ENCODE assay signal across 13 cellular contexts in genomic region chr10:89609730-89610393, GRCh38. TPM values are rescaled to one million over a fixed set of nuclear protein-coding genes. Genes with fewer than 3 reads are reported as not detected.
DNase-seq lines count a peak whose midpoint lies in the region; ATAC-seq and TF ChIP-seq lines count a peak whose summit lies in the region.
"Had no signal": no experiment of that assay in that cellular context is flagged by ENCODE, and none has a peak within 500 bp of the region (broad histone marks: within the 10 kb centered on the region; RNA-seq: fewer than 3 reads in every experiment).

No MANE protein-coding gene starts in this region.

- H3K36me3 ChIP-seq in Peyer's patch (peaks cover 0 to 18% (median 0%) of the 10 kb centered on the region in 3 donors), neural progenitor cell (peaks cover 11% of the 10 kb centered on the region)

- H3K4me3 Mint-ChIP-seq in WTC11 (no peak overlapping the region), neural progenitor cell (no peak overlapping the region)
- H3K4me3 Mint-ChIP-seq: CD4-positive, CD25-positive, alpha-beta regulatory T cell had no signal

- no peaks in the 10 kb centered on the region for H3K27me3 ChIP-seq in Peyer's patch
- no peaks in the 10 kb centered on the region for H3K27me3 ChIP-seq in neural progenitor cell
- H3K27me3 ChIP-seq: esophagus squamous epithelium had no signal

- H3K9me3 Mint-ChIP-seq in WTC11 (peaks cover 3% of the 10 kb centered on the region), neural progenitor cell (no peaks in the 10 kb centered on the region)

- H2AFZ ChIP-seq in neural progenitor cell (replicated peaks), result no peak overlapping the region

- peak; percentile 90 for ATAC-seq in GM19023 (IDR thresholded peaks at IDR 0.05; ENCODE audit: unreplicated experiment)
- peak; percentile 97 for ATAC-seq in HG02678 (IDR thresholded peaks at IDR 0.05; ENCODE audit: unreplicated experiment)
- ATAC-seq in WTC11, result no peak
- ATAC-seq: left colon had no signal

- peaks cover 18% of the 10 kb centered on the region for H3K4me1 Mint-ChIP-seq in WTC11
- H3K4me1 Mint-ChIP-seq in neural progenitor cell, result no peaks in the 10 kb centered on the region

- H3K36me3 Mint-ChIP-seq in WTC11, result peaks cover 55% of the 10 kb centered on the region
- peaks cover 50% of the 10 kb centered on the region for H3K36me3 Mint-ChIP-seq in neural progenitor cell
- H3K36me3 Mint-ChIP-seq: CD4-positive, CD25-positive, alpha-beta regulatory T cell had no signal

- H3K27me3 Mint-ChIP-seq in WTC11 (ENCODE audit: low read depth), result no peaks in the 10 kb centered on the region
- H3K27me3 Mint-ChIP-seq in neural progenitor cell (ENCODE audit: insufficient read depth, low read depth), result no peaks in the 10 kb centered on the region
- H3K27me3 Mint-ChIP-seq: CD4-positive, CD25-positive, alpha-beta regulatory T cell had no signal

- H3K4me2 ChIP-seq in neural progenitor cell, result no peak overlapping the region

- H3K4me3 ChIP-seq in GM12865 (ENCODE audit: low read depth, low read length) (no peak overlapping the region), Peyer's patch (no peak overlapping the region), neural progenitor cell (no peak overlapping the region)
- H3K4me3 ChIP-seq in Jurkat, Clone E6-1 (ENCODE audit: low read length), result no peak overlapping the region
- H3K4me3 ChIP-seq: esophagus squamous epithelium had no signal

- POLR2A ChIA-PET in WTC11 (lab: Charles Lee), result interaction anchor here (0.6 kb wide), 1 partner anchor 34 kb away, joined by 3 read pairs; no protein-coding TSS in a partner anchor

- TF ChIP-seq CTCF in GM12865 (IDR thresholded peaks at IDR 0.05; ENCODE audit: insufficient read depth, low read depth, low read length, missing control alignments) (no peak), WTC11 (IDR thresholded peaks at IDR 0.05) (no peak), Peyer's patch (IDR thresholded peaks at IDR 0.05) (no peak), neural progenitor cell (IDR thresholded peaks at IDR 0.05) (no peak)

- peaks cover 31% of the 10 kb centered on the region for H3K79me2 ChIP-seq in neural progenitor cell (ENCODE audit: low read depth)

- H3K27ac ChIP-seq in Peyer's patch (no peak overlapping the region), neural progenitor cell (no peak overlapping the region)
- H3K27ac ChIP-seq: esophagus squamous epithelium had no signal

- no peak overlapping the region for H3K27ac Mint-ChIP-seq in WTC11
- no peak overlapping the region for H3K27ac Mint-ChIP-seq in neural progenitor cell
- H3K27ac Mint-ChIP-seq: CD4-positive, CD25-positive, alpha-beta regulatory T cell had no signal

- CTCF ChIA-PET in WTC11 (lab: Charles Lee), result interaction anchor here (0.6 kb wide), 1 partner anchor 181 kb away, joined by 3 read pairs; no protein-coding TSS in a partner anchor

- H3K9ac ChIP-seq in neural progenitor cell, result no peak overlapping the region

- H3K9me3 ChIP-seq in Peyer's patch (no peaks in the 10 kb centered on the region), neural progenitor cell (ENCODE audit: low read depth) (no peaks in the 10 kb centered on the region)
- H3K9me3 ChIP-seq: esophagus squamous epithelium had no signal

- H3K4me1 ChIP-seq in Peyer's patch (no peaks in the 10 kb centered on the region), neural progenitor cell (no peaks in the 10 kb centered on the region)
- H3K4me1 ChIP-seq: esophagus squamous epithelium had no signal

- no peak for TF ChIP-seq POLR2A in Peyer's patch (IDR thresholded peaks at IDR 0.05)

- DNase-seq in GM12865 (ENCODE audit: low read depth) (peak; percentile 78), NCI-H1105 treated with DMSO at 0.1 percent for 48 hours (lab: John Stamatoyannopoulos, UW) (no peak), WTC11 (ENCODE audit: low spot score) (no peak), Peyer's patch (no peak), neural progenitor cell (ENCODE audit: low spot score) (no peak)
- DNase-seq in Jurkat, Clone E6-1 (ENCODE audit: low read depth, low spot score), result peak; percentile 35
- DNase-seq: esophagus squamous epithelium, KBM-7, left colon, NCI-H774 had no signal

- H4K20me1 ChIP-seq in neural progenitor cell (ENCODE audit: low read depth), result peaks cover 7% of the 10 kb centered on the region

- H3F3A ChIP-seq in neural progenitor cell (ENCODE audit: low read depth), result no peaks in the 10 kb centered on the region

TF ChIP-seq in WTC11, 78 proteins besides CTCF, POLR2A, EP300 and RAD21:
- TF ChIP-seq SP1 (CRISPR knock-in tag; conservative IDR thresholded peaks at IDR 0.05) (no peak), MYBL2 (CRISPR knock-in tag; IDR thresholded peaks at IDR 0.05) (no peak), CREB1 (CRISPR knock-in tag; IDR thresholded peaks at IDR 0.05) (no peak), ZBTB43 (CRISPR knock-in tag; IDR thresholded peaks at IDR 0.05) (no peak), E2F4 (CRISPR knock-in tag; IDR thresholded peaks at IDR 0.05; ENCODE audit: borderline replicate concordance, low read depth) (no peak), TEAD4 (CRISPR knock-in tag; IDR thresholded peaks at IDR 0.05) (no peak), GTF2I (CRISPR knock-in tag; conservative IDR thresholded peaks at IDR 0.05) (no peak), JAZF1 (CRISPR knock-in tag; IDR thresholded peaks at IDR 0.05) (no peak), SMAD4 (CRISPR knock-in tag; IDR thresholded peaks at IDR 0.05) (no peak), TEAD1 (CRISPR knock-in tag; IDR thresholded peaks at IDR 0.05) (no peak)
TF ChIP-seq in WTC11: peak in this region for 0.

RNA-seq across cellular contexts. Expression of gene PANK1, which starts 35.2 kb away (rescaled TPM):
- 4.9 TPM for polyA plus RNA-seq in Jurkat, Clone E6-1 (2012; ENCODE audit: insufficient read depth, insufficient read length)
- 24.9 to 25.8 TPM (median 25.7 TPM) in 3 replicates for total RNA-seq in WTC11 (2021)
- 10 to 100 TPM; 22.3 to 45.9 (median 33.9) TPM for total RNA-seq in Peyer's patch
- total RNA-seq in neural progenitor cell (ENCODE audit: low replicate concordance), result 38.0 and 49.0 TPM in 2 replicates

Comparison
In these comparisons a context has a peak if more than half of its experiments do, and no peak if none do; other contexts are left out.
1. DNase-seq: peak in GM12865 (single experiment) and Jurkat, Clone E6-1 (single experiment); none in NCI-H1105 treated with DMSO at 0.1 percent for 48 hours (single experiment), WTC11 (single experiment), Peyer's patch (0 of 3) and neural progenitor cell (single experiment).